In the genomic region with DNA sequence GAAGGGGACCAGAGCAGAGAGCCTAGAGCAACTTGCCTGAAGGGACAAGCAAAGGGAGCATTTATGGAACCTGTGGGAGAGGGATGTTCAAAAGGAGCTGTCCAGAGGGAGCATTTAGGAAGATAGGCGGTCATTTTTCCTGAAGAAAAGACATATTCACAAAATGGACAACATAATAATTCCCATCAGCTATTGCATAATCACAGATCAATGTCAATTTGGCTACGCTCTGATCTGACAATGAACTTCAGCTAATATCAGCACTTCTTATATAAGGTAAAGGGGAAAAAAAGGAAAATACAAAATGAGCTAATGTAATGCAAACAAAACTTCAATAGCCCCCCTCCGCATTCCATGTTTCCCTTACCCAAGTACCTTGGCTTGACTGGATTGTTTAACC, we compare ENCODE assay signal across 32 cellular contexts.
DNase-seq lines count a peak whose midpoint lies in the region; ATAC-seq, FAIRE-seq and TF ChIP-seq lines count a peak whose summit lies in the region.
"Had no signal": no experiment of that assay in that cellular context is flagged by ENCODE, and none has a peak within 500 bp of the region (broad histone marks: within the 10 kb centered on the region; RNA-seq: fewer than 3 reads in every experiment).

No MANE protein-coding gene starts in this region.

- BruUV-seq in HepG2 (replicated peaks; lab: Mats Ljungman, UMichigan) (no TSS peak), IMR-90 (replicated peaks; lab: Mats Ljungman, UMichigan) (no TSS peak)

- H3K9me3 ChIP-seq in HepG2 (ENCODE audit: low read length) (no peaks in the 10 kb centered on the region), right lobe of liver (no peaks in the 10 kb centered on the region), IMR-90 (ENCODE audit: control insufficient read depth, insufficient read depth, low read length) (peaks cover 2% of the 10 kb centered on the region; the same call in 1 of the 2 replicates)
- H3K9me3 ChIP-seq: A549; BE2C; BLaER1; BLaER1 treated with 17β-estradiol and CSF1 and Interleukin-3, amounts not matched to agents 10 nM and 100 nM; Caco-2 had no signal

- no peak overlapping the region for H2AFZ ChIP-seq in HepG2 (ENCODE audit: low read length)
- H2AFZ ChIP-seq in IMR-90 (replicated peaks; ENCODE audit: low read length, poor library complexity) = no peak overlapping the region

- DNase-seq in HepG2 (ENCODE audit: low spot score) = no peak
- DNase-seq in right lobe of liver = no peak
- DNase-seq in IMR-90 = no peak
- no peak for DNase-seq in caudate nucleus (lab: John Stamatoyannopoulos, UW)
- DNase-seq in left colon = no peak
- DNase-seq: 8988T; ACHN; AML-193; BE2C; C1 segment of cervical spinal cord; Caco-2; Calu3; CD4-positive, alpha-beta memory T cell; CD4-positive, alpha-beta T cell; CD4-positive, CD25-positive, alpha-beta regulatory T cell; CD8-positive, alpha-beta memory T cell; CD8-positive, alpha-beta T cell; COR-L47; DMS 273 treated with DMSO at 0.1 percent for 48 hours; DMS153; DMS53; DMS79; DMS79 treated with DMSO at 0.1 percent for 48 hours; DND-41; EL had no signal

- no peak overlapping the region for H2BK120ac ChIP-seq in IMR-90 (ENCODE audit: low read depth, low read length)

- no peaks in the 10 kb centered on the region for H3K4me1 ChIP-seq in HepG2 (ENCODE audit: insufficient read depth, low read length)
- H3K4me1 ChIP-seq in right lobe of liver = no peaks in the 10 kb centered on the region
- no peaks in the 10 kb centered on the region for H3K4me1 ChIP-seq in IMR-90 (ENCODE audit: control insufficient read depth, insufficient read depth, low read length)
- H3K4me1 ChIP-seq: A549; BE2C; BLaER1; BLaER1 treated with 17β-estradiol and CSF1 and Interleukin-3, amounts not matched to agents 10 nM and 100 nM; Caco-2 had no signal

- no peak overlapping the region for H3K56ac ChIP-seq in IMR-90 (ENCODE audit: extremely low read depth, insufficient read depth, low read length)

- no peak overlapping the region for H3K23ac ChIP-seq in IMR-90 (ENCODE audit: low read depth, low read length)

- H2BK15ac ChIP-seq in IMR-90 (ENCODE audit: low read depth, low read length) = no peak overlapping the region

- H4K5ac ChIP-seq in IMR-90 (ENCODE audit: low read depth, low read length) = no peak overlapping the region

- H2BK5ac ChIP-seq in IMR-90 (ENCODE audit: low read depth, low read length, poor library complexity, severe bottlenecking) = no peak overlapping the region

- H3K4ac ChIP-seq in IMR-90 (ENCODE audit: low read depth, low read length) = no peak overlapping the region

- TF ChIP-seq RAD21 in HepG2 (CRISPR knock-in tag; IDR thresholded peaks at IDR 0.05) (no peak), IMR-90 (IDR thresholded peaks at IDR 0.05; ENCODE audit: low read length) (no peak)

- H3K18ac ChIP-seq in IMR-90 (ENCODE audit: low read depth, low read length) = no peak overlapping the region

- no peaks in the 10 kb centered on the region for H3K79me1 ChIP-seq in IMR-90 (ENCODE audit: low read depth in 1 of 2, low read length in 2 of 2)

- POLR2A ChIA-PET in HepG2 (lab: Yijun Ruan, JAX) = no interaction called here
- POLR2A ChIA-PET in IMR-90 (lab: Charles Lee; ENCODE audit: unreplicated experiment) = no interaction called here

- no peaks in the 10 kb centered on the region for H3K27me3 ChIP-seq in HepG2 (ENCODE audit: control insufficient read depth in 1 of 2, insufficient read depth in 2 of 2, low read length in 2 of 2)
- H3K27me3 ChIP-seq in right lobe of liver = no peaks in the 10 kb centered on the region
- no peaks in the 10 kb centered on the region for H3K27me3 ChIP-seq in IMR-90 (ENCODE audit: control insufficient read depth, insufficient read depth, low read length)
- H3K27me3 ChIP-seq: BE2C; BLaER1; BLaER1 treated with 17β-estradiol and CSF1 and Interleukin-3, amounts not matched to agents 10 nM and 100 nM had no signal

- H4K8ac ChIP-seq in IMR-90 (ENCODE audit: low read depth in 2 of 2, low read length in 2 of 2) = no peak overlapping the region

- TF ChIP-seq CTCF in HepG2 (CRISPR knock-in tag; IDR thresholded peaks at IDR 0.05) (no peak), right lobe of liver (IDR thresholded peaks at IDR 0.05) (no peak), IMR-90 (conservative IDR thresholded peaks at IDR 0.05; ENCODE audit: low read depth, low read length) (no peak)

- no peak overlapping the region for H3K27ac ChIP-seq in HepG2 (ENCODE audit: extremely low read length, insufficient read depth, low read length)
- no peak overlapping the region for H3K27ac ChIP-seq in right lobe of liver
- H3K27ac ChIP-seq in IMR-90 (ENCODE audit: insufficient read depth, low read length) = no peak overlapping the region
- peak overlapping the region; percentile 80 for H3K27ac ChIP-seq in caudate nucleus (ENCODE audit: low read depth, low read length)
- H3K27ac ChIP-seq: 22Rv1; A549; BLaER1; BLaER1 treated with 17β-estradiol and CSF1 and Interleukin-3, amounts not matched to agents 10 nM and 100 nM; C4-2B had no signal

- no peak overlapping the region for H3K4me3 ChIP-seq in HepG2 (replicated peaks in 1 of 3; ENCODE audit: insufficient read depth in 1 of 3, low read depth in 2 of 3, low read length in 3 of 3)
- H3K4me3 ChIP-seq in right lobe of liver = no peak overlapping the region
- no peak overlapping the region for H3K4me3 ChIP-seq in IMR-90 (ENCODE audit: insufficient read depth, low read depth, low read length)
- H3K4me3 ChIP-seq: A549; BLaER1; BLaER1 treated with 17β-estradiol and CSF1 and Interleukin-3, amounts not matched to agents 10 nM and 100 nM had no signal

- no peak overlapping the region for H2AK5ac ChIP-seq in IMR-90 (ENCODE audit: low read depth, low read length)

- no peaks in the 10 kb centered on the region for H3K79me2 ChIP-seq in HepG2 (ENCODE audit: insufficient read depth, low read length)

- no peaks in the 10 kb centered on the region for H3K36me3 ChIP-seq in HepG2 (replicated peaks in 1 of 2; ENCODE audit: control insufficient read depth in 1 of 2, insufficient read depth in 2 of 2, low read length in 2 of 2)
- no peaks in the 10 kb centered on the region for H3K36me3 ChIP-seq in right lobe of liver
- no peaks in the 10 kb centered on the region for H3K36me3 ChIP-seq in IMR-90 (ENCODE audit: control insufficient read depth, insufficient read depth, low read length)
- H3K36me3 ChIP-seq: BE2C; BLaER1; BLaER1 treated with 17β-estradiol and CSF1 and Interleukin-3, amounts not matched to agents 10 nM and 100 nM had no signal

- CTCF ChIA-PET in HepG2 (lab: Yijun Ruan, JAX; ENCODE audit: low intra/inter-chr PET ratio, low total read pairs) = no interaction called here
- CTCF ChIA-PET in IMR-90 (lab: Yijun Ruan, JAX) = no interaction called here

- H3K9me1 ChIP-seq in IMR-90 (ENCODE audit: insufficient read depth, low read length) = no peaks in the 10 kb centered on the region

- TF ChIP-seq POLR2A in HepG2 (IDR thresholded peaks at IDR 0.05; ENCODE audit: insufficient read depth in 1 of 2, low read depth in 2 of 2, low read length in 2 of 2) (no peak), right lobe of liver (IDR thresholded peaks at IDR 0.05) (no peak), IMR-90 (IDR thresholded peaks at IDR 0.05; ENCODE audit: low read depth, low read length) (no peak)

- no peak overlapping the region for H3K14ac ChIP-seq in IMR-90 (replicated peaks; ENCODE audit: low read depth, low read length)

- in situ Hi-C loops in HepG2 (cut with HindIII; ENCODE audit: extremely low pct_ligation_motif_present, low pct_unique_long_range_greater_than_20kb) (no loop called here), IMR-90 (cut with MboI; ENCODE audit: low sequenced_read_pairs) (no loop called here)

- intact Hi-C loops in HepG2 (cut with micrococcal nuclease; ENCODE audit: unreplicated experiment) (no loop called here), right lobe of liver (cut with DNase I) (no loop called here), IMR-90 (cut with micrococcal nuclease) (no loop called here), left colon (cut with DNase I, micrococcal nuclease) (no loop called here)

- H3K4me2 ChIP-seq in HepG2 (ENCODE audit: low read depth, low read length) (no peak overlapping the region), IMR-90 (ENCODE audit: low read depth, low read length) (no peak overlapping the region)
- H3K4me2 ChIP-seq: A549; BLaER1; BLaER1 treated with 17β-estradiol and CSF1 and Interleukin-3, amounts not matched to agents 10 nM and 100 nM had no signal

- H2AK9ac ChIP-seq in IMR-90 (replicated peaks; ENCODE audit: low read depth, low read length, poor library complexity) = no peak overlapping the region

- no peak for TF ChIP-seq EP300 in HepG2 (IDR thresholded peaks at IDR 0.05; ENCODE audit: low read depth in 2 of 2, low read length in 2 of 2)
- TF ChIP-seq EP300 in HepG2 (CRISPR knock-in tag; IDR thresholded peaks at IDR 0.05; ENCODE audit: borderline replicate concordance) = no peak

- no peak for FAIRE-seq in HepG2 (lab: Jason Lieb, UNC)
- FAIRE-seq: A204.1, A549 had no signal

- dilution Hi-C loops in IMR-90 (cut with HindIII; ENCODE audit: low sequenced_read_pairs, unreplicated experiment) = no loop called here

- no peaks in the 10 kb centered on the region for H4K20me1 ChIP-seq in HepG2 (ENCODE audit: insufficient read depth, low read length)
- no peaks in the 10 kb centered on the region for H4K20me1 ChIP-seq in IMR-90 (ENCODE audit: insufficient read depth, low read length)
- H4K20me1 ChIP-seq: BLaER1; BLaER1 treated with 17β-estradiol and CSF1 and Interleukin-3, amounts not matched to agents 10 nM and 100 nM had no signal

- no peak overlapping the region for H2BK20ac ChIP-seq in IMR-90 (ENCODE audit: low read depth, low read length)

- H3K9ac ChIP-seq in HepG2 (ENCODE audit: insufficient read depth, low read depth, low read length) = no peak overlapping the region
- H3K9ac ChIP-seq in IMR-90 (ENCODE audit: low read depth, low read length) = no peak overlapping the region
- H3K9ac ChIP-seq: BLaER1; BLaER1 treated with 17β-estradiol and CSF1 and Interleukin-3, amounts not matched to agents 10 nM and 100 nM had no signal

- no peak overlapping the region for H4K91ac ChIP-seq in IMR-90 (ENCODE audit: insufficient read depth, low read depth, low read length)

- WGBS in HepG2 (ENCODE audit: low lambda C conversion rate) = 14% methylated on average over 3 of the region's 3 CpGs
- 40% methylated on average over 3 of the region's 3 CpGs for WGBS in right lobe of liver (ENCODE audit: insufficient coverage, low coverage, low lambda C conversion rate, missing lambda C conversion rate)
- 67% methylated on average over 1 of the region's 3 CpGs; no CpG with 5 or more reads in 1 of the 2 experiments for WGBS in IMR-90 (ENCODE audit: extremely low coverage in 2 of 2, insufficient read length in 1 of 2), 2 experiments

- ATAC-seq in HepG2 (no peak), right lobe of liver (no peak), IMR-90 (ENCODE audit: low read depth) (no peak), GM21717 (IDR thresholded peaks at IDR 0.05; ENCODE audit: unreplicated experiment) (no peak), left colon (no peak)
- ATAC-seq: A549; CD8-positive, alpha-beta T cell had no signal

TF ChIP-seq in HepG2, 621 proteins besides CTCF, POLR2A, EP300 and RAD21 (continues in another document):
- TF ChIP-seq CEBPB (IDR thresholded peaks at IDR 0.05; ENCODE audit: borderline replicate concordance, low read depth, low read length) = peak; percentile 58; the same call in 1 of the 2 replicates

TF ChIP-seq in IMR-90, 13 proteins besides CTCF, POLR2A, EP300 and RAD21:
- peak; percentile 54 for TF ChIP-seq CEBPB (IDR thresholded peaks at IDR 0.05; ENCODE audit: low read depth, low read length)
- no peak for TF ChIP-seq BHLHE40 (IDR thresholded peaks at IDR 0.05; ENCODE audit: low read depth, low read length)
